ENCODE assay signal across 14 cellular contexts in genomic region chr4:64000241-64000640, GRCh38.
A peak's percentile ranks its signal among the peaks of the same experiment; 100 is the strongest.
DNase-seq lines count a peak whose midpoint lies in the region; ATAC-seq and TF ChIP-seq lines count a peak whose summit lies in the region.
"Had no signal": no experiment of that assay in that cellular context is flagged by ENCODE, and none has a peak within 500 bp of the region (broad histone marks: within the 10 kb centered on the region; RNA-seq: fewer than 3 reads in every experiment).

No MANE protein-coding gene starts in this region.

- H3K79me2 ChIP-seq in mammary epithelial cell (ENCODE audit: insufficient read depth, low read length), result no peaks in the 10 kb centered on the region
- H3K79me2 ChIP-seq in MM.1S (ENCODE audit: low read length), result no peaks in the 10 kb centered on the region
- H3K79me2 ChIP-seq in smooth muscle cell (ENCODE audit: low read depth), result no peaks in the 10 kb centered on the region

- TF ChIP-seq CTCF in mammary epithelial cell (conservative IDR thresholded peaks at IDR 0.05 in 1 of 2, IDR thresholded peaks at IDR 0.05 in 1 of 2; ENCODE audit: extremely low read depth in 1 of 2, insufficient read depth in 1 of 2, low read depth in 1 of 2, low read length in 2 of 2) (no peak), MM.1S (IDR thresholded peaks at IDR 0.05; ENCODE audit: low read length) (no peak), foreskin keratinocyte (conservative IDR thresholded peaks at IDR 0.05) (no peak), smooth muscle cell (IDR thresholded peaks at IDR 0.05; ENCODE audit: borderline replicate concordance, insufficient read depth, poor library complexity, severe bottlenecking) (no peak)

- no peaks in the 10 kb centered on the region for H3K27me3 ChIP-seq in mammary epithelial cell (ENCODE audit: insufficient read depth, low read length)
- no peaks in the 10 kb centered on the region for H3K27me3 ChIP-seq in MM.1S (replicated peaks; ENCODE audit: insufficient read depth, low read length)
- H3K27me3 ChIP-seq in foreskin keratinocyte, result no peaks in the 10 kb centered on the region
- H3K27me3 ChIP-seq in smooth muscle cell (ENCODE audit: low read depth), result no peaks in the 10 kb centered on the region
- H3K27me3 ChIP-seq: BLaER1 treated with 17β-estradiol and CSF1 and Interleukin-3, amounts not matched to agents 10 nM and 100 nM had no signal

- dilution Hi-C loops in mammary epithelial cell (cut with HindIII; ENCODE audit: low sequenced_read_pairs), result no loop called here

- H3K9me3 ChIP-seq in mammary epithelial cell (replicated peaks; ENCODE audit: insufficient read depth, low read length) (peaks cover 7% of the 10 kb centered on the region), MM.1S (replicated peaks; ENCODE audit: insufficient read depth, low read length) (no peaks in the 10 kb centered on the region), smooth muscle cell (replicated peaks; ENCODE audit: low read depth) (no peaks in the 10 kb centered on the region)

- H3K4me1 Mint-ChIP-seq in activated naive CD8-positive, alpha-beta T cell treated with anti-CD3 and anti-CD28 coated beads, Interleukin-2, amount 50 U/mL, for 24 hours, result no peaks in the 10 kb centered on the region
- H3K4me1 Mint-ChIP-seq: B cell, H9 had no signal

- DNase-seq in T47D (ENCODE audit: low read depth in 1 of 2, low spot score in 1 of 2) (peak; percentile 2 to 67), mammary epithelial cell (no peak), MM.1S (no peak), foreskin keratinocyte (peak; percentile 3 to 39), smooth muscle cell (lab: John Stamatoyannopoulos, UW; ENCODE audit: unreplicated experiment) (no peak), germinal center (ENCODE audit: low spot score) (no peak)
- no peak for DNase-seq in activated naive CD8-positive, alpha-beta T cell treated with anti-CD3 and anti-CD28 coated beads, Interleukin-2, amount 50 U/mL, for 24 hours
- DNase-seq: Calu3; CD8-positive, alpha-beta T cell; DMS79 treated with DMSO at 0.1 percent for 48 hours; H9 had no signal

- no peaks in the 10 kb centered on the region for H3K27me3 Mint-ChIP-seq in activated naive CD8-positive, alpha-beta T cell treated with anti-CD3 and anti-CD28 coated beads, Interleukin-2, amount 50 U/mL, for 24 hours
- H3K27me3 Mint-ChIP-seq: B cell had no signal

- H3K36me3 ChIP-seq in mammary epithelial cell (ENCODE audit: insufficient read depth, low read length) (no peaks in the 10 kb centered on the region), MM.1S (replicated peaks; ENCODE audit: insufficient read depth, low read length) (no peaks in the 10 kb centered on the region), smooth muscle cell (ENCODE audit: low read depth) (no peaks in the 10 kb centered on the region)
- H3K36me3 ChIP-seq: BLaER1 treated with 17β-estradiol and CSF1 and Interleukin-3, amounts not matched to agents 10 nM and 100 nM had no signal

- H3K4me1 ChIP-seq in mammary epithelial cell (ENCODE audit: insufficient read depth, low read length), result no peaks in the 10 kb centered on the region
- peaks cover 17% of the 10 kb centered on the region for H3K4me1 ChIP-seq in MM.1S (ENCODE audit: low read length)
- no peaks in the 10 kb centered on the region for H3K4me1 ChIP-seq in foreskin keratinocyte
- H3K4me1 ChIP-seq in smooth muscle cell (ENCODE audit: low read depth), result no peaks in the 10 kb centered on the region
- H3K4me1 ChIP-seq: BLaER1 treated with 17β-estradiol and CSF1 and Interleukin-3, amounts not matched to agents 10 nM and 100 nM had no signal

- H3K9ac ChIP-seq in mammary epithelial cell (ENCODE audit: insufficient read depth, low read length) (no peak overlapping the region), MM.1S (ENCODE audit: low read length) (no peak overlapping the region), smooth muscle cell (ENCODE audit: low read depth) (no peak overlapping the region)
- H3K9ac ChIP-seq: BLaER1 treated with 17β-estradiol and CSF1 and Interleukin-3, amounts not matched to agents 10 nM and 100 nM had no signal

- no TSS peak for BruUV-seq in mammary epithelial cell (replicated peaks; lab: Mats Ljungman, UMichigan)

- no peak overlapping the region for H3K27ac Mint-ChIP-seq in activated naive CD8-positive, alpha-beta T cell treated with anti-CD3 and anti-CD28 coated beads, Interleukin-2, amount 50 U/mL, for 24 hours
- H3K27ac Mint-ChIP-seq: B cell; CD8-positive, alpha-beta T cell; H9 had no signal

- H3K9me3 Mint-ChIP-seq in activated naive CD8-positive, alpha-beta T cell treated with anti-CD3 and anti-CD28 coated beads, Interleukin-2, amount 50 U/mL, for 24 hours, result peaks cover 10% of the 10 kb centered on the region

- no peaks in the 10 kb centered on the region for H3K9me2 ChIP-seq in MM.1S (replicated peaks; ENCODE audit: insufficient read depth, low read length)

- H3K4me2 ChIP-seq in mammary epithelial cell (ENCODE audit: insufficient read depth, low read depth, low read length) (no peak overlapping the region), MM.1S (ENCODE audit: low read depth, low read length) (no peak overlapping the region), smooth muscle cell (no peak overlapping the region)
- H3K4me2 ChIP-seq: BLaER1 treated with 17β-estradiol and CSF1 and Interleukin-3, amounts not matched to agents 10 nM and 100 nM had no signal

- ATAC-seq in foreskin keratinocyte, result no peak
- ATAC-seq in activated naive CD8-positive, alpha-beta T cell treated with anti-CD3 and anti-CD28 coated beads, Interleukin-2, amount 50 U/mL, for 24 hours, result no peak
- ATAC-seq: CD8-positive, alpha-beta T cell had no signal

- no peaks in the 10 kb centered on the region for H3K36me3 Mint-ChIP-seq in activated naive CD8-positive, alpha-beta T cell treated with anti-CD3 and anti-CD28 coated beads, Interleukin-2, amount 50 U/mL, for 24 hours (ENCODE audit: low read depth)
- H3K36me3 Mint-ChIP-seq: CD8-positive, alpha-beta T cell had no signal

- no peak overlapping the region for H2AFZ ChIP-seq in mammary epithelial cell (ENCODE audit: low read depth, low read length)
- no peak overlapping the region for H2AFZ ChIP-seq in MM.1S (ENCODE audit: low read length)
- H2AFZ ChIP-seq in smooth muscle cell (ENCODE audit: low read depth), result no peak overlapping the region

- H3K4me3 Mint-ChIP-seq in activated naive CD8-positive, alpha-beta T cell treated with anti-CD3 and anti-CD28 coated beads, Interleukin-2, amount 50 U/mL, for 24 hours, result no peak overlapping the region
- H3K4me3 Mint-ChIP-seq: B cell; CD8-positive, alpha-beta T cell; H9 had no signal

- H3K4me3 ChIP-seq in mammary epithelial cell (replicated peaks in 1 of 3; ENCODE audit: insufficient read depth in 1 of 3, low read depth in 2 of 3, low read length in 3 of 3) (no peak overlapping the region), MM.1S (ENCODE audit: low read length) (no peak overlapping the region), smooth muscle cell (no peak overlapping the region)
- H3K4me3 ChIP-seq: BLaER1 treated with 17β-estradiol and CSF1 and Interleukin-3, amounts not matched to agents 10 nM and 100 nM; GM12878 had no signal

- no peaks in the 10 kb centered on the region for H4K20me1 ChIP-seq in mammary epithelial cell (ENCODE audit: insufficient read depth, low read length)
- no peaks in the 10 kb centered on the region for H4K20me1 ChIP-seq in MM.1S (ENCODE audit: insufficient read depth, low read length)
- no peaks in the 10 kb centered on the region for H4K20me1 ChIP-seq in smooth muscle cell (ENCODE audit: low read depth)
- H4K20me1 ChIP-seq: BLaER1 treated with 17β-estradiol and CSF1 and Interleukin-3, amounts not matched to agents 10 nM and 100 nM had no signal

- in situ Hi-C loops in T47D (cut with HindIII; ENCODE audit: low pct_unique_long_range_greater_than_20kb, low sequenced_read_pairs) (no loop called here), mammary epithelial cell (cut with MboI; ENCODE audit: low sequenced_read_pairs in 2 of 2) (no loop called here)

- CTCF ChIA-PET in mammary epithelial cell (lab: Charles Lee; ENCODE audit: low non-redundant PET), result no interaction called here

- 0 out of 2 replicates have a peak, but pooled peaks cover 3% of the 10 kb centered on the region for H3F3A ChIP-seq in MM.1S (ENCODE audit: insufficient read depth, low read length)
- H3F3A ChIP-seq in smooth muscle cell (ENCODE audit: low read depth), result no peaks in the 10 kb centered on the region

- no peak overlapping the region for H3K27ac ChIP-seq in mammary epithelial cell (ENCODE audit: insufficient read depth, low read depth, low read length)
- H3K27ac ChIP-seq in MM.1S (ENCODE audit: low read length), result peak overlapping the region; percentile 67; the same call in 1 of the 2 replicates
- H3K27ac ChIP-seq in foreskin keratinocyte, result no peak overlapping the region
- H3K27ac ChIP-seq in smooth muscle cell (ENCODE audit: low read depth), result no peak overlapping the region
- H3K27ac ChIP-seq: BLaER1 treated with 17β-estradiol and CSF1 and Interleukin-3, amounts not matched to agents 10 nM and 100 nM had no signal

- intact Hi-C loops in mammary epithelial cell (cut with micrococcal nuclease), result no loop called here

Comparison
In these comparisons a context has a peak if more than half of its experiments do, and no peak if none do; other contexts are left out.
1. DNase-seq: peak in T47D (2 of 2) and foreskin keratinocyte (2 of 2); none in mammary epithelial cell (single experiment), MM.1S (single experiment), smooth muscle cell (single experiment), activated naive CD8-positive, alpha-beta T cell treated with anti-CD3 and anti-CD28 coated beads, Interleukin-2, amount 50 U/mL, for 24 hours (single experiment) and germinal center (single experiment).